1 cellular context compared by ENCODE assay signal in the genomic region with DNA sequence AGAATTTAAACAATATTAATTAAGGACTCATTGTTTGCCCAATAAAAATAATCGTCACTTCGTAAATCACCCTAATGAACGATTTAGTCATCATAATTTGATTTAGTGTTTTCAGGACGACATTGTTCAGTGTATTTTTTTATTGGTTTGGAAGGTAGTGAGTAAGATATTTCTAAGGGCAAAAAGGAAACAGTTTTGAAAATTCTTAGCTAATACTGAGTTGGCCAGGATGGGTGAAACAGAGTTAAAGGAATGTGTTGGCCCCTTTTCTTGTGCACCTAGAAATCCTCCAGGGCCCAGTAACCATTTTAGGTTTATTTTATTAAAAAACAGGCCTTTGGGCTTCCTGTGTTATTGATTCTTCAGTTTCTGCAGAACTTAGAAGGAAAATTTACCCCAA.
A peak's percentile ranks its signal among the peaks of the same experiment; 100 is the strongest.
TF ChIP-seq lines count a peak whose summit lies in the region.

No MANE protein-coding gene starts in this region.

TF ChIP-seq in IMR-90, 13 proteins besides CTCF, POLR2A, EP300 and RAD21 (continued from another document):
- TF ChIP-seq, protein P1, sequence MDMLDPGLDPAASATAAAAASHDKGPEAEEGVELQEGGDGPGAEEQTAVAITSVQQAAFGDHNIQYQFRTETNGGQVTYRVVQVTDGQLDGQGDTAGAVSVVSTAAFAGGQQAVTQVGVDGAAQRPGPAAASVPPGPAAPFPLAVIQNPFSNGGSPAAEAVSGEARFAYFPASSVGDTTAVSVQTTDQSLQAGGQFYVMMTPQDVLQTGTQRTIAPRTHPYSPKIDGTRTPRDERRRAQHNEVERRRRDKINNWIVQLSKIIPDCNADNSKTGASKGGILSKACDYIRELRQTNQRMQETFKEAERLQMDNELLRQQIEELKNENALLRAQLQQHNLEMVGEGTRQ (IDR thresholded peaks at IDR 0.05; ENCODE audit: low read depth, low read length) = no peak
- TF ChIP-seq RFX5 (IDR thresholded peaks at IDR 0.05; ENCODE audit: low read depth, low read length) (peak; percentile 57; the same call in 1 of the 2 replicates), BHLHE40 (IDR thresholded peaks at IDR 0.05; ENCODE audit: low read depth, low read length) (no peak)
